14 cellular contexts compared by ENCODE assay signal in the genomic region with DNA sequence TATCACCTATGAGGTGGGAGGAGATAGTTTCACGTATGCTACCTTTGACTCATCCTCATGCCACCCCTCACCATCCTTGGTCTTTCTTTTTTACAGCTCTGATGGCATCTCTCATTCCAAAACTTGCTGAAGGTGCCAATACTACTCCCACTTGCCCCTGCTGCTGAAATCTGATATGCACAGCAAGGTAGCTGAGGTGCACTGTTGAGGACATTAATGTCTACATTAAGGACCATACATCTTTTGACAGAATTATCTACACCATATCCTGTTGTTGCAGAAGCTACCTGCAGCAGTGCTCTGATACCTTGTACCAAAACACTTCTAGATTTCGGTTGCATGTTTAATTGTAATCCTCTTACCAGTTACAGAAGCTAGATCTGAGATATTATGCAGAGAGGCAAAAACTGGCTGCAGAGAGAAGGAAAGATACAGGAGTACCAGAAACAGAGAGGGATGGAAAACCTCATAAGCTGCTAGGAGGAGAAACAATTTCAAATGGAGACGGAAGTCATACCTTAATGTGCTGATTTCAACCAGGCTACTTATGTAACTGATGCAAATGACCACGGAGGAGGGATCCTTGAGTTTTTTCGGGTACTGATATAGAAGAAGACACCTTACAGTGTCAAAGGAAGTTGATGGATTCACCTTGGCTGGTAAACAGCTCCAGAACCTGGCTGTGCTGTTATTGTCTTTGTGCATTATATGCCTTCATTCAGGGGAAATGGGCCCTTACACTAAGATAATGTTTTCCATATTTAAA. TPM values are rescaled to one million over a fixed set of nuclear protein-coding genes. Genes with fewer than 3 reads are reported as not detected.
A peak's percentile ranks its signal among the peaks of the same experiment; 100 is the strongest.
DNase-seq lines count a peak whose midpoint lies in the region; ATAC-seq and TF ChIP-seq lines count a peak whose summit lies in the region.
"Had no signal": no experiment of that assay in that cellular context is flagged by ENCODE, and none has a peak within 500 bp of the region (broad histone marks: within the 10 kb centered on the region; RNA-seq: fewer than 3 reads in every experiment).

No MANE protein-coding gene starts in this region.

- H3K9ac ChIP-seq in trophoblast cell (ENCODE audit: low read length) = no peak overlapping the region

- peak overlapping the region; percentile 68 for H3K27ac ChIP-seq in CD8-positive, alpha-beta T cell (ENCODE audit: low read depth, low read length)
- H3K27ac ChIP-seq in HEK293 (ENCODE audit: extremely low read depth, low read depth, low read length) = no peak overlapping the region
- peak overlapping the region in 2 of 4 donors; percentile 12 to 69 for H3K27ac ChIP-seq in esophagus squamous epithelium
- no peak overlapping the region for H3K27ac ChIP-seq in trophoblast cell (ENCODE audit: low read depth, low read length)
- H3K27ac ChIP-seq: adrenal gland, esophagus muscularis mucosa had no signal

- peaks cover 74% of the 10 kb centered on the region for H3K4me1 ChIP-seq in CD8-positive, alpha-beta T cell (ENCODE audit: insufficient read depth, low read length)
- no peaks in the 10 kb centered on the region for H3K4me1 ChIP-seq in HEK293 (ENCODE audit: control insufficient read depth, insufficient read depth, low read length)
- H3K4me1 ChIP-seq in esophagus squamous epithelium = no peaks in the 10 kb centered on the region
- H3K4me1 ChIP-seq in trophoblast cell (ENCODE audit: control insufficient read depth in 1 of 2, insufficient read depth in 2 of 2, low read length in 2 of 2) = no peaks in the 10 kb centered on the region
- H3K4me1 ChIP-seq: adrenal gland, esophagus muscularis mucosa had no signal

- H3K79me1 ChIP-seq in trophoblast cell (ENCODE audit: low read length) = no peaks in the 10 kb centered on the region

- H3K4ac ChIP-seq in trophoblast cell (ENCODE audit: low read depth, low read length) = no peak overlapping the region

- CTCF ChIA-PET in CD8-positive, alpha-beta T cell (lab: Charles Lee) = interaction anchor here (0.7 to 7.2 kb wide), 13 partner anchors 9 to 155 kb away, joined by 3 to 84 read pairs (median 5); a partner anchor contains a TSS
- CTCF ChIA-PET in HEK293 (lab: Yijun Ruan, JAX) = no interaction called here

- 59 to 63% methylated on average over 5 of the region's 5 CpGs for WGBS in esophagus squamous epithelium, 2 donors
- no CpG with 5 or more reads among the region's 5 CpGs for WGBS in trophoblast cell (ENCODE audit: extremely low coverage, insufficient coverage, insufficient read length)

- no peak overlapping the region for H3K4me2 ChIP-seq in trophoblast cell (ENCODE audit: low read length)

- TF ChIP-seq POLR2A in esophagus squamous epithelium (IDR thresholded peaks at IDR 0.05) = no peak

- no peaks in the 10 kb centered on the region for H3K36me3 Mint-ChIP-seq in CD8-positive, alpha-beta T cell
- peaks cover under 1% of the 10 kb centered on the region for H3K36me3 Mint-ChIP-seq in activated T-helper 2 cell treated with anti-CD3 and anti-CD28 coated beads, Interferon-gamma antibody, Interleukin-2, Interleukin-4, amounts not matched to agents 10 μg/mL and 5 μg/mL and 100 μg/mL, durations not matched to agents 14 hours and 24 hours and 36 hours (ENCODE audit: low read depth)
- H3K36me3 Mint-ChIP-seq in naive thymus-derived CD8-positive, alpha-beta T cell = no peaks in the 10 kb centered on the region

- no peak overlapping the region for H4K12ac ChIP-seq in trophoblast cell (ENCODE audit: low read depth, low read length)

- H3K4me3 Mint-ChIP-seq in CD8-positive, alpha-beta T cell = peak overlapping the region; percentile 78
- peak overlapping the region; percentile 54 for H3K4me3 Mint-ChIP-seq in activated T-helper 2 cell treated with anti-CD3 and anti-CD28 coated beads, Interferon-gamma antibody, Interleukin-2, Interleukin-4, amounts not matched to agents 10 μg/mL and 5 μg/mL and 100 μg/mL, durations not matched to agents 14 hours and 24 hours and 36 hours (ENCODE audit: low read depth)
- peak overlapping the region; percentile 68 to 94 (median 78) for H3K4me3 Mint-ChIP-seq in naive thymus-derived CD8-positive, alpha-beta T cell

- no peak overlapping the region for H2BK5ac ChIP-seq in trophoblast cell (ENCODE audit: low read depth, low read length, poor library complexity)

- POLR2A ChIA-PET in CD8-positive, alpha-beta T cell (lab: Charles Lee) = interaction anchor here (0.5 to 6.8 kb wide), 18 partner anchors 9 to 126 kb away, joined by 3 to 105 read pairs (median 5); a partner anchor contains a TSS
- POLR2A ChIA-PET in HEK293 (lab: Yijun Ruan, JAX) = no interaction called here
- POLR2A ChIA-PET in naive thymus-derived CD8-positive, alpha-beta T cell (lab: Charles Lee) = interaction anchor here (0.6 to 7.3 kb wide), 21 partner anchors 12 to 100 kb away, joined by 3 to 178 read pairs (median 7); a partner anchor contains a TSS

- H2AFZ ChIP-seq in trophoblast cell (ENCODE audit: insufficient read depth, low read length, poor library complexity) = no peak overlapping the region

- no peaks in the 10 kb centered on the region for H3K27me3 Mint-ChIP-seq in CD8-positive, alpha-beta T cell (ENCODE audit: low read depth)
- H3K27me3 Mint-ChIP-seq in activated T-helper 2 cell treated with anti-CD3 and anti-CD28 coated beads, Interferon-gamma antibody, Interleukin-2, Interleukin-4, amounts not matched to agents 10 μg/mL and 5 μg/mL and 100 μg/mL, durations not matched to agents 14 hours and 24 hours and 36 hours (ENCODE audit: low read depth) = no peaks in the 10 kb centered on the region
- H3K27me3 Mint-ChIP-seq in naive thymus-derived CD8-positive, alpha-beta T cell = no peaks in the 10 kb centered on the region

- intact Hi-C loops in CD8-positive, alpha-beta T cell (cut with DNase I, micrococcal nuclease) = loop anchor here (2.0 to 10.0 kb wide), 5 partner anchors 38 to 845 kb away; a partner anchor contains a TSS
- intact Hi-C loops in activated T-helper 2 cell treated with anti-CD3 and anti-CD28 coated beads, Interferon-gamma antibody, Interleukin-2, Interleukin-4, amounts not matched to agents 10 μg/mL and 5 μg/mL and 100 μg/mL, durations not matched to agents 14 hours and 24 hours and 36 hours (cut with micrococcal nuclease) = loop anchor here (2.0 to 5.0 kb wide), 2 partner anchors 37 to 452 kb away; no protein-coding TSS in a partner anchor
- intact Hi-C loops in esophagus squamous epithelium (cut with DNase I) = no loop called here

- H4K8ac ChIP-seq in trophoblast cell (ENCODE audit: low read depth, low read length) = no peak overlapping the region

- peak; percentile 7 for ATAC-seq in CD8-positive, alpha-beta T cell
- ATAC-seq in naive thymus-derived CD8-positive, alpha-beta T cell = peak; percentile 13 to 29
- ATAC-seq in HG03108 (IDR thresholded peaks at IDR 0.05; ENCODE audit: unreplicated experiment) (no peak), HG02870 (IDR thresholded peaks at IDR 0.05; ENCODE audit: unreplicated experiment) (no peak)
- ATAC-seq: HCT116, left colon had no signal

- no peak overlapping the region for H2BK120ac ChIP-seq in trophoblast cell (ENCODE audit: insufficient read depth, low read length, poor library complexity)

- no peaks in the 10 kb centered on the region for H3K27me3 ChIP-seq in CD8-positive, alpha-beta T cell (ENCODE audit: insufficient read depth, low read length)
- H3K27me3 ChIP-seq in esophagus squamous epithelium = no peaks in the 10 kb centered on the region
- H3K27me3 ChIP-seq in trophoblast cell (ENCODE audit: insufficient read depth, low read length) = no peaks in the 10 kb centered on the region
- H3K27me3 ChIP-seq: adrenal gland, esophagus muscularis mucosa had no signal

- H3K18ac ChIP-seq in trophoblast cell (ENCODE audit: low read length) = no peak overlapping the region

- no peak overlapping the region for H3K14ac ChIP-seq in trophoblast cell (ENCODE audit: low read length)

- peak overlapping the region; percentile 93 for H3K27ac Mint-ChIP-seq in CD8-positive, alpha-beta T cell
- H3K27ac Mint-ChIP-seq in activated T-helper 2 cell treated with anti-CD3 and anti-CD28 coated beads, Interferon-gamma antibody, Interleukin-2, Interleukin-4, amounts not matched to agents 10 μg/mL and 5 μg/mL and 100 μg/mL, durations not matched to agents 14 hours and 24 hours and 36 hours = peak overlapping the region; percentile 77
- H3K27ac Mint-ChIP-seq in naive thymus-derived CD8-positive, alpha-beta T cell = peak overlapping the region; percentile 89 to 98 (median 96)

- peak in 1 of 7 experiments; percentile 62 for DNase-seq in CD8-positive, alpha-beta T cell
- DNase-seq in activated T-helper 2 cell treated with anti-CD3 and anti-CD28 coated beads, Interferon-gamma antibody, Interleukin-2, Interleukin-4, amounts not matched to agents 10 μg/mL and 5 μg/mL and 100 μg/mL, durations not matched to agents 14 hours and 24 hours and 36 hours (ENCODE audit: low spot score) = no peak
- peak in 2 of 10 donors; percentile 51 to 62 for DNase-seq in naive thymus-derived CD8-positive, alpha-beta T cell
- DNase-seq in esophagus squamous epithelium (lab: John Stamatoyannopoulos, UW) (no peak), trophoblast cell (no peak)
- DNase-seq: adrenal gland, COR-L47, hippocampal formation, left colon had no signal

- H3K9me3 ChIP-seq in CD8-positive, alpha-beta T cell (ENCODE audit: low read length) = no peaks in the 10 kb centered on the region
- H3K9me3 ChIP-seq in HEK293 (ENCODE audit: control insufficient read depth, insufficient read depth, low read depth, low read length) (no peaks in the 10 kb centered on the region), esophagus squamous epithelium (no peaks in the 10 kb centered on the region), trophoblast cell (ENCODE audit: insufficient read depth, low read depth, low read length) (no peaks in the 10 kb centered on the region)
- H3K9me3 ChIP-seq: adrenal gland, esophagus muscularis mucosa had no signal

- no peaks in the 10 kb centered on the region for H3K9me3 Mint-ChIP-seq in CD8-positive, alpha-beta T cell
- H3K9me3 Mint-ChIP-seq in activated T-helper 2 cell treated with anti-CD3 and anti-CD28 coated beads, Interferon-gamma antibody, Interleukin-2, Interleukin-4, amounts not matched to agents 10 μg/mL and 5 μg/mL and 100 μg/mL, durations not matched to agents 14 hours and 24 hours and 36 hours = no peaks in the 10 kb centered on the region
- H3K9me3 Mint-ChIP-seq in naive thymus-derived CD8-positive, alpha-beta T cell = no peaks in the 10 kb centered on the region

- H3K23ac ChIP-seq in trophoblast cell (ENCODE audit: low read length) = no peak overlapping the region

- no peaks in the 10 kb centered on the region for H3K79me2 ChIP-seq in trophoblast cell (ENCODE audit: control insufficient read depth, insufficient read depth, low read length, poor library complexity)

- peaks cover 89% of the 10 kb centered on the region for H3K4me1 Mint-ChIP-seq in CD8-positive, alpha-beta T cell (ENCODE audit: low read depth)
- H3K4me1 Mint-ChIP-seq in activated T-helper 2 cell treated with anti-CD3 and anti-CD28 coated beads, Interferon-gamma antibody, Interleukin-2, Interleukin-4, amounts not matched to agents 10 μg/mL and 5 μg/mL and 100 μg/mL, durations not matched to agents 14 hours and 24 hours and 36 hours (ENCODE audit: low read depth) = peaks cover 67% of the 10 kb centered on the region
- H3K4me1 Mint-ChIP-seq in naive thymus-derived CD8-positive, alpha-beta T cell = peaks cover 41 to 96% (median 80%) of the 10 kb centered on the region in 4 donors

- TF ChIP-seq CTCF in CD8-positive, alpha-beta T cell (IDR thresholded peaks at IDR 0.05) = no peak
- TF ChIP-seq CTCF in HEK293 (tag by site-specific recombination; IDR thresholded peaks at IDR 0.05) (no peak), esophagus squamous epithelium (IDR thresholded peaks at IDR 0.05) (no peak)

- no peak overlapping the region for H2AK5ac ChIP-seq in trophoblast cell (ENCODE audit: low read length)

- H3K4me3 ChIP-seq in CD8-positive, alpha-beta T cell (ENCODE audit: low read depth, low read length) = peak overlapping the region; percentile 38
- H3K4me3 ChIP-seq in HEK293 (ENCODE audit: low read depth, low read length) (no peak overlapping the region), esophagus squamous epithelium (no peak overlapping the region), trophoblast cell (ENCODE audit: low read depth, low read length) (no peak overlapping the region)
- H3K4me3 ChIP-seq: adrenal gland, esophagus muscularis mucosa had no signal

- no peak overlapping the region for H2BK12ac ChIP-seq in trophoblast cell (ENCODE audit: low read length)

- H4K91ac ChIP-seq in trophoblast cell (ENCODE audit: low read depth, low read length) = no peak overlapping the region

- no peaks in the 10 kb centered on the region for H3K36me3 ChIP-seq in CD8-positive, alpha-beta T cell (ENCODE audit: insufficient read depth, low read length)
- no peaks in the 10 kb centered on the region for H3K36me3 ChIP-seq in HEK293 (ENCODE audit: control insufficient read depth in 2 of 2, insufficient read depth in 1 of 2, low read length in 2 of 2)
- no peaks in the 10 kb centered on the region for H3K36me3 ChIP-seq in esophagus squamous epithelium
- H3K36me3 ChIP-seq in trophoblast cell (ENCODE audit: control insufficient read depth in 1 of 2, insufficient read depth in 2 of 2, low read length in 2 of 2) = no peaks in the 10 kb centered on the region
- H3K36me3 ChIP-seq: adrenal gland, esophagus muscularis mucosa had no signal

RNA-seq across cellular contexts. Expression of a gene that starts 19.3 kb away (rescaled TPM):
- 100 to 1,000 TPM; 603 to 634 TPM for total RNA-seq in CD8-positive, alpha-beta T cell
- 321 and 333 TPM in 2 replicates for total RNA-seq in activated T-helper 2 cell treated with anti-CD3 and anti-CD28 coated beads, Interferon-gamma antibody, Interleukin-2, Interleukin-4, amounts not matched to agents 10 μg/mL and 5 μg/mL and 100 μg/mL, durations not matched to agents 14 hours and 24 hours and 36 hours
- 100 to 1,000 TPM; 906 to 970 TPM for total RNA-seq in naive thymus-derived CD8-positive, alpha-beta T cell
- 1,000 to 10,000 TPM in 2 of 3 donors, 100 to 1,000 TPM in 1; 980 to 1,253 (median 1,023) TPM for polyA plus RNA-seq in naive thymus-derived CD8-positive, alpha-beta T cell
- total RNA-seq in esophagus squamous epithelium = 10 to 100 TPM in 3 of 4 donors, 1 to 10 TPM in 1; 9.2 to 39.1 (median 14.9) TPM
- polyA plus RNA-seq in trophoblast cell (2013) = not detected in 2 replicates

Comparison
In these comparisons a context has a peak if more than half of its experiments do, and no peak if none do; other contexts are left out.
1. ATAC-seq: peak in CD8-positive, alpha-beta T cell (single experiment) and naive thymus-derived CD8-positive, alpha-beta T cell (2 of 2); none in HG03108 (single experiment) and HG02870 (single experiment).
2. Peak in every context shown above with its lines, with median percentiles within 50 percentile points of each other: H3K27ac Mint-ChIP-seq and H3K4me3 Mint-ChIP-seq.